8 cellular contexts compared by ENCODE assay signal in genomic region chr19:11578342-11579142, GRCh38. TPM values are rescaled to one million over a fixed set of nuclear protein-coding genes. Genes with fewer than 3 reads are reported as not detected.
DNase-seq lines count a peak whose midpoint lies in the region; ATAC-seq and TF ChIP-seq lines count a peak whose summit lies in the region.

No MANE protein-coding gene starts in this region.

- POLR2A ChIA-PET in activated CD4-positive, alpha-beta memory T cell treated with anti-CD3 and anti-CD28 coated beads for 36 hours (lab: Charles Lee) = interaction anchor here (1.4 kb wide), 1 partner anchor 18 kb away, joined by 3 read pairs; no protein-coding TSS in a partner anchor

- peak overlapping the region; percentile 62 for H3K4me3 Mint-ChIP-seq in activated CD4-positive, alpha-beta memory T cell treated with anti-CD3 and anti-CD28 coated beads for 36 hours

- TF ChIP-seq CTCF in GM20000 (IDR thresholded peaks at IDR 0.05; ENCODE audit: extremely low read depth, missing control alignments) = no peak
- TF ChIP-seq CTCF in fibroblast of villous mesenchyme (IDR thresholded peaks at IDR 0.05; ENCODE audit: insufficient read depth, low read depth, low read length) = no peak
- no peak for TF ChIP-seq CTCF in parathyroid adenoma (IDR thresholded peaks at IDR 0.05)

- H3K27ac Mint-ChIP-seq in activated CD4-positive, alpha-beta memory T cell treated with anti-CD3 and anti-CD28 coated beads for 36 hours = no peak overlapping the region

- no peaks in the 10 kb centered on the region for H3K79me2 ChIP-seq in parathyroid adenoma

- no peaks in the 10 kb centered on the region for H3K9me3 Mint-ChIP-seq in activated CD4-positive, alpha-beta memory T cell treated with anti-CD3 and anti-CD28 coated beads for 36 hours

- CTCF ChIA-PET in activated CD4-positive, alpha-beta memory T cell treated with anti-CD3 and anti-CD28 coated beads for 36 hours (lab: Charles Lee) = interaction anchor here (0.8 to 1.1 kb wide), 2 partner anchors 18 kb away, joined by 4 to 6 read pairs; no protein-coding TSS in a partner anchor

- DNase-seq in GM20000 (ENCODE audit: low spot score) = peak; percentile 76
- DNase-seq in activated CD4-positive, alpha-beta memory T cell treated with anti-CD3 and anti-CD28 coated beads for 36 hours = peak; percentile 49
- DNase-seq in fibroblast of villous mesenchyme (ENCODE audit: low read depth) = peak; percentile 32
- no peak for DNase-seq in globus pallidus (ENCODE audit: low spot score)
- DNase-seq in NCI-H345 treated with DMSO at 0.1 percent for 48 hours (lab: John Stamatoyannopoulos, UW; ENCODE audit: unreplicated experiment) = no peak
- DNase-seq in dedifferentiated amniotic fluid mesenchymal stem cell (ENCODE audit: extremely low spot score) = no peak

- H3K27ac ChIP-seq in parathyroid adenoma = no peak overlapping the region

- H3K4me3 ChIP-seq in fibroblast of villous mesenchyme (ENCODE audit: low read depth, low read length) = no peak overlapping the region
- peak overlapping the region; percentile 16 for H3K4me3 ChIP-seq in parathyroid adenoma (ENCODE audit: low read depth, low read length)

- no peak for ATAC-seq in GM21825 (IDR thresholded peaks at IDR 0.05; ENCODE audit: unreplicated experiment)

- no peaks in the 10 kb centered on the region for H3K9me3 ChIP-seq in parathyroid adenoma (ENCODE audit: control insufficient read depth, low read length)

- no peaks in the 10 kb centered on the region for H3K36me3 ChIP-seq in parathyroid adenoma (ENCODE audit: control insufficient read depth, insufficient read depth, low read length)

- H3K27me3 ChIP-seq in parathyroid adenoma (ENCODE audit: control insufficient read depth, insufficient read depth, low read length) = no peaks in the 10 kb centered on the region

- peak overlapping the region; percentile 22 for H3K4me2 ChIP-seq in parathyroid adenoma (ENCODE audit: low read length)

- H3K4me1 ChIP-seq in parathyroid adenoma = no peaks in the 10 kb centered on the region

- peaks cover 29% of the 10 kb centered on the region for H3K4me1 Mint-ChIP-seq in activated CD4-positive, alpha-beta memory T cell treated with anti-CD3 and anti-CD28 coated beads for 36 hours (ENCODE audit: low read depth)

- no peak overlapping the region for H3K9ac ChIP-seq in parathyroid adenoma

- no peaks in the 10 kb centered on the region for H3K27me3 Mint-ChIP-seq in activated CD4-positive, alpha-beta memory T cell treated with anti-CD3 and anti-CD28 coated beads for 36 hours

- intact Hi-C loops in activated CD4-positive, alpha-beta memory T cell treated with anti-CD3 and anti-CD28 coated beads for 36 hours (cut with micrococcal nuclease) = no loop called here

- peak overlapping the region; percentile 76 for H2AFZ ChIP-seq in parathyroid adenoma

- H3K36me3 Mint-ChIP-seq in activated CD4-positive, alpha-beta memory T cell treated with anti-CD3 and anti-CD28 coated beads for 36 hours = no peaks in the 10 kb centered on the region

RNA-seq across cellular contexts. Expression of gene ACP5, which starts 1.1 kb away (rescaled TPM):
- total RNA-seq in activated CD4-positive, alpha-beta memory T cell treated with anti-CD3 and anti-CD28 coated beads for 36 hours = 10 to 100 TPM; 10.2 to 12.3 TPM
- 0.43 and 2.3 TPM in 2 replicates for total RNA-seq in fibroblast of villous mesenchyme

RNA-seq across cellular contexts. Expression of gene ZNF627, which starts 18.7 kb away (rescaled TPM):
- total RNA-seq in activated CD4-positive, alpha-beta memory T cell treated with anti-CD3 and anti-CD28 coated beads for 36 hours = 1 to 10 TPM; 6.6 to 7.0 TPM
- total RNA-seq in fibroblast of villous mesenchyme = 16.8 and 19.0 TPM in 2 replicates

RNA-seq across cellular contexts. Expression of gene ELOF1, which starts 19.5 kb away (rescaled TPM):
- total RNA-seq in activated CD4-positive, alpha-beta memory T cell treated with anti-CD3 and anti-CD28 coated beads for 36 hours = 10 to 100 TPM; 48.5 to 49.1 TPM
- 31.1 and 36.7 TPM in 2 replicates for total RNA-seq in fibroblast of villous mesenchyme

RNA-seq across cellular contexts. Expression of gene CNN1, which starts 39.9 kb away (rescaled TPM):
- not detected for total RNA-seq in activated CD4-positive, alpha-beta memory T cell treated with anti-CD3 and anti-CD28 coated beads for 36 hours
- 61.3 and 148 TPM in 2 replicates for total RNA-seq in fibroblast of villous mesenchyme

RNA-seq across cellular contexts. Expression of gene ECSIT, which starts 49.6 kb away (rescaled TPM):
- 10 to 100 TPM; 34.9 to 36.6 TPM for total RNA-seq in activated CD4-positive, alpha-beta memory T cell treated with anti-CD3 and anti-CD28 coated beads for 36 hours
- total RNA-seq in fibroblast of villous mesenchyme = 22.9 and 27.4 TPM in 2 replicates

Comparison
In these comparisons a context has a peak if more than half of its experiments do, and no peak if none do; other contexts are left out.
1. DNase-seq: peak in GM20000 (single experiment), activated CD4-positive, alpha-beta memory T cell treated with anti-CD3 and anti-CD28 coated beads for 36 hours (single experiment) and fibroblast of villous mesenchyme (single experiment); none in globus pallidus (single experiment), NCI-H345 treated with DMSO at 0.1 percent for 48 hours (single experiment) and dedifferentiated amniotic fluid mesenchymal stem cell (single experiment).